In genomic region chr6:99746261-99746895, GRCh38 we compare ENCODE assay signal across 9 cellular contexts.
A peak's percentile ranks its signal among the peaks of the same experiment; 100 is the strongest.
DNase-seq lines count a peak whose midpoint lies in the region; ATAC-seq and TF ChIP-seq lines count a peak whose summit lies in the region.
"Had no signal": no experiment of that assay in that cellular context is flagged by ENCODE, and none has a peak within 500 bp of the region (broad histone marks: within the 10 kb centered on the region; RNA-seq: fewer than 3 reads in every experiment).

No MANE protein-coding gene starts in this region.

- no peak overlapping the region for H3K27ac ChIP-seq in sigmoid colon
- H3K27ac ChIP-seq: BLaER1 treated with 17β-estradiol and CSF1 and Interleukin-3, amounts not matched to agents 10 nM and 100 nM had no signal

- no peak overlapping the region for H3K4me3 ChIP-seq in sigmoid colon
- H3K4me3 ChIP-seq: BLaER1 treated with 17β-estradiol and CSF1 and Interleukin-3, amounts not matched to agents 10 nM and 100 nM had no signal

- intact Hi-C loops in left ventricle myocardium superior (cut with micrococcal nuclease): loop anchor here (5.0 to 10.0 kb wide), 2 partner anchors 162 to 279 kb away; no protein-coding TSS in a partner anchor
- intact Hi-C loops in sigmoid colon (cut with DNase I): no loop called here

- peaks cover 0 to 6% (median 0%) of the 10 kb centered on the region in 4 donors for H3K4me1 ChIP-seq in sigmoid colon
- H3K4me1 ChIP-seq: BLaER1 treated with 17β-estradiol and CSF1 and Interleukin-3, amounts not matched to agents 10 nM and 100 nM had no signal

- H3K36me3 ChIP-seq in sigmoid colon: no peaks in the 10 kb centered on the region
- H3K36me3 ChIP-seq: BLaER1 treated with 17β-estradiol and CSF1 and Interleukin-3, amounts not matched to agents 10 nM and 100 nM had no signal

- TF ChIP-seq CTCF in sigmoid colon (IDR thresholded peaks at IDR 0.05): peak; percentile 48 to 84 (median 80)

- peak; percentile 16 for DNase-seq in NK-92 treated with Interleukin-12 subunit alpha and Interleukin-12 subunit beta, amount 100 ng/mL, for 24 hours (lab: John Stamatoyannopoulos, UW)
- DNase-seq in NK-92 (lab: John Stamatoyannopoulos, UW; ENCODE audit: unreplicated experiment) (no peak), NCI-H1092 treated with DMSO at 0.1 percent for 48 hours (lab: John Stamatoyannopoulos, UW) (peak; percentile 72), SKM-1 (lab: John Stamatoyannopoulos, UW; ENCODE audit: unreplicated experiment) (peak; percentile 63), amniotic epithelial cell (ENCODE audit: low read depth) (peak; percentile 81), left ventricle myocardium superior (peak; percentile 31), sigmoid colon (no peak)

- no peak for TF ChIP-seq EP300 in sigmoid colon (IDR thresholded peaks at IDR 0.05)

- no peaks in the 10 kb centered on the region for H3K9me3 ChIP-seq in sigmoid colon
- H3K9me3 ChIP-seq: BLaER1 treated with 17β-estradiol and CSF1 and Interleukin-3, amounts not matched to agents 10 nM and 100 nM had no signal

- 0 to 1% methylated on average over 6 of the region's 6 CpGs for WGBS in sigmoid colon, 2 donors

- TF ChIP-seq POLR2A in sigmoid colon (IDR thresholded peaks at IDR 0.05): no peak

- ATAC-seq in HG02759 (IDR thresholded peaks at IDR 0.05; ENCODE audit: unreplicated experiment): peak; percentile 94
- ATAC-seq in left ventricle myocardium superior: peak; percentile 81

- H3K27me3 ChIP-seq in sigmoid colon: no peaks in the 10 kb centered on the region
- H3K27me3 ChIP-seq: BLaER1 treated with 17β-estradiol and CSF1 and Interleukin-3, amounts not matched to agents 10 nM and 100 nM had no signal

Comparison
In these comparisons a context has a peak if more than half of its experiments do, and no peak if none do; other contexts are left out.
1. DNase-seq: peak in NK-92 treated with Interleukin-12 subunit alpha and Interleukin-12 subunit beta, amount 100 ng/mL, for 24 hours (single experiment), NCI-H1092 treated with DMSO at 0.1 percent for 48 hours (single experiment), SKM-1 (single experiment), amniotic epithelial cell (single experiment) and left ventricle myocardium superior (single experiment); none in NK-92 (single experiment) and sigmoid colon (single experiment).